13 cellular contexts compared by ENCODE assay signal in the genomic region with DNA sequence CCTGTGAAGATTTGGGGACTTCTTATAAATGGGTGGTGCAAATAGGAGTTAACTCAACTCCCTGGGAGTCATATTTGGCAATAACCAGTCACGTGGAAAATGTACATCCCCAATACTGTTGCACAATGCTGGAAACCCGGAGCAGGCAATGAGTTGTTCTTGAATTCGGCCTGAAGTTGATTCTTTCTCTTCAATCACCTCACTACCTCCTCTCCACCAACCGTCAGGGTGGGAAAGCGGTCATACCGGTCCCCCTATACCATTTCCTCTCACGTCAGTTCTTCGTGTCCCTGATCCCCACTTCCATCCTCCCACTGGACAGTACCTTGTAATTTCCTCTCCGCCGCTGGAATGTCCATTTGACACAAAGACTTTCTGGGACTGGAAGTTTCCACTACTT. TPM values are rescaled to one million over a fixed set of nuclear protein-coding genes. Genes with fewer than 3 reads are reported as not detected.
DNase-seq lines count a peak whose midpoint lies in the region; ATAC-seq and TF ChIP-seq lines count a peak whose summit lies in the region.
"Had no signal": no experiment of that assay in that cellular context is flagged by ENCODE, and none has a peak within 500 bp of the region (broad histone marks: within the 10 kb centered on the region; RNA-seq: fewer than 3 reads in every experiment).

No MANE protein-coding gene starts in this region.

- H3K36me3 Mint-ChIP-seq in activated CD4-positive, alpha-beta memory T cell treated with anti-CD3 and anti-CD28 coated beads for 36 hours, result peaks cover 71% of the 10 kb centered on the region

- H2AK5ac ChIP-seq in IMR-90 (ENCODE audit: low read depth, low read length), result no peak overlapping the region

- peak overlapping the region; percentile 87 for H3K4me3 Mint-ChIP-seq in activated CD4-positive, alpha-beta memory T cell treated with anti-CD3 and anti-CD28 coated beads for 36 hours

- no peaks in the 10 kb centered on the region for H3K4me1 ChIP-seq in IMR-90 (ENCODE audit: control insufficient read depth, insufficient read depth, low read length)
- H3K4me1 ChIP-seq in effector memory CD4-positive, alpha-beta T cell (ENCODE audit: control insufficient read depth, insufficient read depth, low read length, poor library complexity, severe bottlenecking), result peaks cover 53% of the 10 kb centered on the region
- H3K4me1 ChIP-seq: vagina had no signal

- no peak overlapping the region for H3K9ac ChIP-seq in IMR-90 (ENCODE audit: low read depth, low read length)
- H3K9ac ChIP-seq: SK-N-SH had no signal

- POLR2A ChIA-PET in IMR-90 (lab: Charles Lee; ENCODE audit: unreplicated experiment), result no interaction called here
- POLR2A ChIA-PET in activated CD4-positive, alpha-beta memory T cell treated with anti-CD3 and anti-CD28 coated beads for 36 hours (lab: Charles Lee), result interaction anchor here (1.4 to 3.1 kb wide), 2 partner anchors 54 to 225 kb away, joined by 3 to 14 read pairs; a partner anchor contains a TSS

- TF ChIP-seq CTCF in IMR-90 (conservative IDR thresholded peaks at IDR 0.05; ENCODE audit: low read depth, low read length), result no peak

- ATAC-seq in IMR-90 (ENCODE audit: low read depth) (no peak), HG02642 (IDR thresholded peaks at IDR 0.05; ENCODE audit: poor library complexity, unreplicated experiment) (no peak)
- ATAC-seq: left colon had no signal

- H4K5ac ChIP-seq in IMR-90 (ENCODE audit: low read depth, low read length), result no peak overlapping the region

- no peaks in the 10 kb centered on the region for H3K9me3 Mint-ChIP-seq in activated CD4-positive, alpha-beta memory T cell treated with anti-CD3 and anti-CD28 coated beads for 36 hours

- no peak overlapping the region for H3K56ac ChIP-seq in IMR-90 (ENCODE audit: extremely low read depth, insufficient read depth, low read length)

- DNase-seq in IMR-90, result no peak
- peak; percentile 65 for DNase-seq in activated CD4-positive, alpha-beta memory T cell treated with anti-CD3 and anti-CD28 coated beads for 36 hours
- DNase-seq in effector memory CD4-positive, alpha-beta T cell, result no peak
- DNase-seq in effector CD8-positive, alpha-beta T cell (lab: John Stamatoyannopoulos, UW), result no peak
- no peak for DNase-seq in germinal center (ENCODE audit: low spot score)
- DNase-seq: left colon, NCI-H1048, NCI-H748 treated with DMSO at 0.1 percent for 48 hours, SK-N-SH had no signal

- no peaks in the 10 kb centered on the region for H3K36me3 ChIP-seq in IMR-90 (ENCODE audit: control insufficient read depth, insufficient read depth, low read length)
- H3K36me3 ChIP-seq in effector memory CD4-positive, alpha-beta T cell (ENCODE audit: control insufficient read depth, insufficient read depth, low read length), result peaks cover 50% of the 10 kb centered on the region
- H3K36me3 ChIP-seq: vagina had no signal

- no peak overlapping the region for H4K91ac ChIP-seq in IMR-90 (ENCODE audit: insufficient read depth, low read depth, low read length)

- H3K4me2 ChIP-seq in IMR-90 (ENCODE audit: low read depth, low read length), result no peak overlapping the region
- H3K4me2 ChIP-seq: SK-N-SH had no signal

- no peaks in the 10 kb centered on the region for H3K79me1 ChIP-seq in IMR-90 (ENCODE audit: low read depth in 1 of 2, low read length in 2 of 2)

- no peak overlapping the region for H3K4me3 ChIP-seq in IMR-90 (ENCODE audit: insufficient read depth, low read depth, low read length)
- H3K4me3 ChIP-seq in effector memory CD4-positive, alpha-beta T cell (ENCODE audit: insufficient read depth, low read depth, low read length, poor library complexity, severe bottlenecking), result peak overlapping the region; percentile 86
- H3K4me3 ChIP-seq in skin epidermis, result peak overlapping the region in 6 of 7 experiments; percentile 10 to 54 (median 38)

- intact Hi-C loops in IMR-90 (cut with micrococcal nuclease), result no loop called here
- intact Hi-C loops in activated CD4-positive, alpha-beta memory T cell treated with anti-CD3 and anti-CD28 coated beads for 36 hours (cut with micrococcal nuclease), result no loop called here

- no peaks in the 10 kb centered on the region for H3K9me3 ChIP-seq in IMR-90 (ENCODE audit: control insufficient read depth, insufficient read depth, low read length)
- H3K9me3 ChIP-seq in effector memory CD4-positive, alpha-beta T cell (ENCODE audit: control insufficient read depth, low read length), result no peaks in the 10 kb centered on the region
- H3K9me3 ChIP-seq: SK-N-SH, vagina had no signal

- no peak for TF ChIP-seq POLR2A in IMR-90 (IDR thresholded peaks at IDR 0.05; ENCODE audit: low read depth, low read length)

- no TSS peak for BruUV-seq in IMR-90 (replicated peaks; lab: Mats Ljungman, UMichigan)

- H4K8ac ChIP-seq in IMR-90 (ENCODE audit: low read depth in 2 of 2, low read length in 2 of 2), result no peak overlapping the region

- no peak overlapping the region for H2AK9ac ChIP-seq in IMR-90 (replicated peaks; ENCODE audit: low read depth, low read length, poor library complexity)

- no peak overlapping the region for H2BK15ac ChIP-seq in IMR-90 (ENCODE audit: low read depth, low read length)

- dilution Hi-C loops in IMR-90 (cut with HindIII; ENCODE audit: low sequenced_read_pairs, unreplicated experiment), result no loop called here

- no peak overlapping the region for H3K23ac ChIP-seq in IMR-90 (ENCODE audit: low read depth, low read length)

- no peak overlapping the region for H2AFZ ChIP-seq in IMR-90 (replicated peaks; ENCODE audit: low read length, poor library complexity)

- H3K4ac ChIP-seq in IMR-90 (ENCODE audit: low read depth, low read length), result no peak overlapping the region

- no peaks in the 10 kb centered on the region for H3K27me3 Mint-ChIP-seq in activated CD4-positive, alpha-beta memory T cell treated with anti-CD3 and anti-CD28 coated beads for 36 hours

- H2BK20ac ChIP-seq in IMR-90 (ENCODE audit: low read depth, low read length), result no peak overlapping the region

- peak overlapping the region; percentile 97 for H3K27ac Mint-ChIP-seq in activated CD4-positive, alpha-beta memory T cell treated with anti-CD3 and anti-CD28 coated beads for 36 hours
- H3K27ac Mint-ChIP-seq: progenitor cell of endocrine pancreas had no signal

- no peaks in the 10 kb centered on the region; the same call in 1 of the 2 replicates for H3K27me3 ChIP-seq in IMR-90 (ENCODE audit: control insufficient read depth, insufficient read depth, low read length)
- H3K27me3 ChIP-seq in effector memory CD4-positive, alpha-beta T cell (replicated peaks; ENCODE audit: control insufficient read depth, insufficient read depth, low read length, poor library complexity, severe bottlenecking), result no peaks in the 10 kb centered on the region
- H3K27me3 ChIP-seq: vagina had no signal

- no peak for TF ChIP-seq RAD21 in IMR-90 (IDR thresholded peaks at IDR 0.05; ENCODE audit: low read length)

- CTCF ChIA-PET in IMR-90 (lab: Yijun Ruan, JAX), result no interaction called here
- CTCF ChIA-PET in activated CD4-positive, alpha-beta memory T cell treated with anti-CD3 and anti-CD28 coated beads for 36 hours (lab: Charles Lee), result interaction anchor here (2.3 to 3.2 kb wide), 4 partner anchors 16 to 291 kb away, joined by 6 to 14 read pairs (median 10); a partner anchor contains a TSS

- no peak overlapping the region for H2BK120ac ChIP-seq in IMR-90 (ENCODE audit: low read depth, low read length)

- in situ Hi-C loops in IMR-90 (cut with MboI; ENCODE audit: low sequenced_read_pairs), result loop anchor here (25.0 kb wide), 1 partner anchor 428 kb away; a partner anchor contains a TSS

- no peaks in the 10 kb centered on the region for H4K20me1 ChIP-seq in IMR-90 (ENCODE audit: insufficient read depth, low read length)

- no peak overlapping the region for H2BK5ac ChIP-seq in IMR-90 (ENCODE audit: low read depth, low read length, poor library complexity, severe bottlenecking)

- WGBS in IMR-90 (ENCODE audit: extremely low coverage in 2 of 2, insufficient read length in 1 of 2), 2 experiments, result 42% methylated on average over 3 of the region's 10 CpGs; no CpG with 5 or more reads in 1 of the 2 experiments

- H3K14ac ChIP-seq in IMR-90 (replicated peaks; ENCODE audit: low read depth, low read length), result no peak overlapping the region

- H3K4me1 Mint-ChIP-seq in activated CD4-positive, alpha-beta memory T cell treated with anti-CD3 and anti-CD28 coated beads for 36 hours (ENCODE audit: low read depth), result peaks cover 72% of the 10 kb centered on the region

- H3K9me1 ChIP-seq in IMR-90 (ENCODE audit: insufficient read depth, low read length), result no peaks in the 10 kb centered on the region

- H3K27ac ChIP-seq in IMR-90 (ENCODE audit: insufficient read depth, low read length) (no peak overlapping the region), skin epidermis (peak overlapping the region in 14 of 21 experiments; percentile 1 to 97 (median 83))
- H3K27ac ChIP-seq in effector memory CD4-positive, alpha-beta T cell (ENCODE audit: insufficient read depth, low read length, poor library complexity, severe bottlenecking), result peak overlapping the region; percentile 85

- H3K18ac ChIP-seq in IMR-90 (ENCODE audit: low read depth, low read length), result no peak overlapping the region

TF ChIP-seq in IMR-90, 13 proteins besides CTCF, POLR2A, EP300 and RAD21:
- TF ChIP-seq CEBPB (IDR thresholded peaks at IDR 0.05; ENCODE audit: low read depth, low read length), result 0 out of 2 replicates have a peak, but pooled peaks have one; percentile 4
- no peak for TF ChIP-seq MAZ (IDR thresholded peaks at IDR 0.05; ENCODE audit: borderline replicate concordance, low read depth, low read length)

RNA-seq across cellular contexts. Expression of a gene that starts 2.8 kb away (rescaled TPM):
- total RNA-seq in IMR-90 (2012; rRNA removed), result not detected in 2 replicates
- polyA plus RNA-seq in IMR-90 (2012; rRNA removed), result not detected in 2 replicates
- not detected in 2 replicates for polyA plus RNA-seq in IMR-90 (2012; cell fraction: cytosol; rRNA removed)
- polyA plus RNA-seq in IMR-90 (2012; cell fraction: nucleus; rRNA removed; ENCODE audit: low replicate concordance), result not detected in 2 replicates
- 10 to 100 TPM; 45.9 to 48.3 TPM for total RNA-seq in activated CD4-positive, alpha-beta memory T cell treated with anti-CD3 and anti-CD28 coated beads for 36 hours
- total RNA-seq: progenitor cell of endocrine pancreas had no signal
- polyA plus RNA-seq: SK-N-SH had no signal

RNA-seq across cellular contexts. Expression of a gene that starts 23.6 kb away (rescaled TPM):
- total RNA-seq in IMR-90 (2012; rRNA removed), result not detected in 2 replicates
- not detected in 2 replicates for polyA plus RNA-seq in IMR-90 (2012; rRNA removed)
- not detected in 2 replicates for polyA plus RNA-seq in IMR-90 (2012; cell fraction: cytosol; rRNA removed)
- not detected in 2 replicates for polyA plus RNA-seq in IMR-90 (2012; cell fraction: nucleus; rRNA removed; ENCODE audit: low replicate concordance)
- total RNA-seq in activated CD4-positive, alpha-beta memory T cell treated with anti-CD3 and anti-CD28 coated beads for 36 hours, result 1 to 10 TPM; 6.0 to 6.2 TPM
- total RNA-seq: progenitor cell of endocrine pancreas had no signal
- polyA plus RNA-seq: SK-N-SH had no signal

RNA-seq across cellular contexts. Expression of a gene that starts 54.5 kb away (rescaled TPM):
- under 0.01 TPM in 1 of 2 replicates, not detected in the other for total RNA-seq in IMR-90 (2012; rRNA removed)
- not detected in 2 replicates for polyA plus RNA-seq in IMR-90 (2012; rRNA removed)
- polyA plus RNA-seq in IMR-90 (2012; cell fraction: cytosol; rRNA removed), result not detected in 2 replicates
- polyA plus RNA-seq in IMR-90 (2012; cell fraction: nucleus; rRNA removed; ENCODE audit: low replicate concordance), result not detected in 2 replicates
- 10 to 100 TPM; 38.8 to 44.1 TPM for total RNA-seq in activated CD4-positive, alpha-beta memory T cell treated with anti-CD3 and anti-CD28 coated beads for 36 hours
- total RNA-seq: progenitor cell of endocrine pancreas had no signal

Comparison
In these comparisons a context has a peak if more than half of its experiments do, and no peak if none do; other contexts are left out.
1. RNA of a gene that starts 2.8 kb away (total RNA-seq): 45.9 to 48.3 TPM in activated CD4-positive, alpha-beta memory T cell treated with anti-CD3 and anti-CD28 coated beads for 36 hours; not detected in IMR-90; every median in the first group is over 10 times any median in the second.
2. RNA of a gene that starts 54.5 kb away (total RNA-seq): 38.8 to 44.1 TPM in activated CD4-positive, alpha-beta memory T cell treated with anti-CD3 and anti-CD28 coated beads for 36 hours; under 0.01 TPM in IMR-90; every median in the first group is over 10 times any median in the second.